In genomic region chr7:106038289-106038688, GRCh38 we compare ENCODE assay signal across 21 cellular contexts.
"Had no signal": no experiment of that assay in that cellular context is flagged by ENCODE, and none has a peak within 500 bp of the region (broad histone marks: within the 10 kb centered on the region; RNA-seq: fewer than 3 reads in every experiment).

No MANE protein-coding gene starts in this region.

- H3K4me3 Mint-ChIP-seq: endodermal cell, naive B cell, nephron progenitor cell, type B pancreatic cell had no signal

- H2AFZ ChIP-seq: hepatocyte had no signal

- H3K27me3 ChIP-seq: hepatocyte, uterus had no signal

- H3K9me3 ChIP-seq: neutrophil, uterus had no signal

- H3K27ac ChIP-seq: coronary artery, foreskin keratinocyte, neutrophil had no signal

- H3K4me3 ChIP-seq: coronary artery, hepatocyte, lung, skin epidermis, uterus had no signal

- H3K4me1 ChIP-seq: foreskin keratinocyte had no signal

- H3K36me3 ChIP-seq: neutrophil, uterus had no signal

- H3K4me2 ChIP-seq: hepatocyte had no signal

- H3K27ac Mint-ChIP-seq: endodermal cell, nephron progenitor cell, type B pancreatic cell had no signal

- H3K9me3 Mint-ChIP-seq: naive B cell, nephron progenitor cell, type B pancreatic cell had no signal

- DNase-seq: effector CD4-positive, alpha-beta T cell; endodermal cell; erythroblast; foreskin keratinocyte; head of caudate nucleus; kidney; left cardiac atrium; mesendoderm; naive B cell; nephron progenitor cell; stimulated activated CD4-positive, alpha-beta T cell treated with anti-CD3 and anti-CD28 coated beads, Interleukin-2, amount 100 ng/mL, for 24 hours; stimulated activated CD4-positive, alpha-beta T cell treated with anti-CD3 and anti-CD28 coated beads, Interleukin-4, amount 100 ng/mL, for 4 hours; stimulated activated naive CD4-positive, alpha-beta T cell treated with Interleukin-2 at 50 U/mL for 16 hours; uterus had no signal

- ATAC-seq: foreskin keratinocyte, left cardiac atrium, sciatic nerve had no signal

- H3K36me3 Mint-ChIP-seq: naive B cell, type B pancreatic cell had no signal
